In genomic region chr3:2948882-2949281, GRCh38 we compare ENCODE assay signal across 2 cellular contexts.
TF ChIP-seq lines count a peak whose summit lies in the region.

No MANE protein-coding gene starts in this region.

TF ChIP-seq in SK-N-SH, 30 proteins besides CTCF, POLR2A, EP300 and RAD21:
- TF ChIP-seq JUND (IDR thresholded peaks at IDR 0.05), result no peak
- TF ChIP-seq, protein P1, sequence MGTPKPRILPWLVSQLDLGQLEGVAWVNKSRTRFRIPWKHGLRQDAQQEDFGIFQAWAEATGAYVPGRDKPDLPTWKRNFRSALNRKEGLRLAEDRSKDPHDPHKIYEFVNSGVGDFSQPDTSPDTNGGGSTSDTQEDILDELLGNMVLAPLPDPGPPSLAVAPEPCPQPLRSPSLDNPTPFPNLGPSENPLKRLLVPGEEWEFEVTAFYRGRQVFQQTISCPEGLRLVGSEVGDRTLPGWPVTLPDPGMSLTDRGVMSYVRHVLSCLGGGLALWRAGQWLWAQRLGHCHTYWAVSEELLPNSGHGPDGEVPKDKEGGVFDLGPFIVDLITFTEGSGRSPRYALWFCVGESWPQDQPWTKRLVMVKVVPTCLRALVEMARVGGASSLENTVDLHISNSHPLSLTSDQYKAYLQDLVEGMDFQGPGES (IDR thresholded peaks at IDR 0.05; ENCODE audit: low read depth, low read length), result no peak
- peak; percentile 35; the same call in 1 of the 2 replicates for TF ChIP-seq GATA2 (CRISPR knock-in tag; IDR thresholded peaks at IDR 0.05)
- no peak for TF ChIP-seq SMC3 (IDR thresholded peaks at IDR 0.05; ENCODE audit: low read depth, low read length)
- no peak for TF ChIP-seq USF2 (IDR thresholded peaks at IDR 0.05; ENCODE audit: borderline replicate concordance, low read depth, low read length)

TF ChIP-seq in SK-N-SH treated with all-trans-retinoic acid at 6 μM for 48 hours, 23 proteins besides CTCF, POLR2A, EP300 and RAD21:
- TF ChIP-seq BACH2 (CRISPR knock-in tag; IDR thresholded peaks at IDR 0.05; ENCODE audit: borderline replicate concordance), result no peak
TF ChIP-seq in SK-N-SH treated with all-trans-retinoic acid at 6 μM for 48 hours: peak in this region for 0.
